8 cellular contexts compared by ENCODE assay signal in genomic region chr1:89519779-89520358, GRCh38. TPM values are rescaled to one million over a fixed set of nuclear protein-coding genes. Genes with fewer than 3 reads are reported as not detected.
DNase-seq lines count a peak whose midpoint lies in the region; ATAC-seq and TF ChIP-seq lines count a peak whose summit lies in the region.

No MANE protein-coding gene starts in this region.

- H3K4me1 Mint-ChIP-seq in activated T-cell treated with anti-CD3 and anti-CD28 coated beads, Interleukin-2, amount 50 U/mL, for 24 hours (ENCODE audit: low read depth), result peaks cover 49% of the 10 kb centered on the region
- peaks cover 5% of the 10 kb centered on the region for H3K4me1 Mint-ChIP-seq in glutamatergic neuron (ENCODE audit: low read depth, unreplicated experiment)

- 94 to 100% (median 98%) methylated on average over 1 of the region's 1 CpG for WGBS in stomach, 5 donors

- H3K36me3 ChIP-seq in HEK293 (ENCODE audit: control insufficient read depth in 2 of 2, insufficient read depth in 1 of 2, low read length in 2 of 2) (no peaks in the 10 kb centered on the region), stomach (no peaks in the 10 kb centered on the region)

- peak overlapping the region; percentile 44 for H3K27ac Mint-ChIP-seq in activated T-cell treated with anti-CD3 and anti-CD28 coated beads, Interleukin-2, amount 50 U/mL, for 24 hours
- no peak overlapping the region for H3K27ac Mint-ChIP-seq in glutamatergic neuron (ENCODE audit: unreplicated experiment)

- peak; percentile 21 for DNase-seq in activated T-cell treated with anti-CD3 and anti-CD28 coated beads for 1 hour (ENCODE audit: low read depth)
- no peak for DNase-seq in activated T-cell treated with anti-CD3 and anti-CD28 coated beads, Interleukin-2, amount 50 U/mL, for 48 hours
- peak; percentile 22 for DNase-seq in NCI-H146 treated with DMSO at 0.1 percent for 48 hours (lab: John Stamatoyannopoulos, UW; ENCODE audit: unreplicated experiment)
- DNase-seq in activated T-cell treated with anti-CD3 and anti-CD28 coated beads, Interleukin-2, amount 50 U/mL, for 24 hours, result no peak
- peak; percentile 26 for DNase-seq in glutamatergic neuron
- no peak for DNase-seq in stomach

- CTCF ChIA-PET in HEK293 (lab: Yijun Ruan, JAX), result interaction anchor here (0.6 to 1.8 kb wide), 8 partner anchors 12 to 248 kb away, joined by 3 to 5 read pairs (median 3); no protein-coding TSS in a partner anchor

- H3K4me3 ChIP-seq in HEK293 (ENCODE audit: low read depth, low read length), result no peak overlapping the region
- H3K4me3 ChIP-seq in stomach, result no peak overlapping the region

- ATAC-seq in GM19467 (IDR thresholded peaks at IDR 0.05; ENCODE audit: unreplicated experiment), result no peak

- POLR2A ChIA-PET in HEK293 (lab: Yijun Ruan, JAX), result no interaction called here

- H3K27ac ChIP-seq in HEK293 (ENCODE audit: extremely low read depth, low read depth, low read length), result no peak overlapping the region
- no peak overlapping the region for H3K27ac ChIP-seq in stomach

- TF ChIP-seq POLR2A in stomach (IDR thresholded peaks at IDR 0.05), result no peak

- peaks cover 5% of the 10 kb centered on the region for H3K9me3 Mint-ChIP-seq in activated T-cell treated with anti-CD3 and anti-CD28 coated beads, Interleukin-2, amount 50 U/mL, for 24 hours
- H3K9me3 Mint-ChIP-seq in glutamatergic neuron (ENCODE audit: unreplicated experiment), result peaks cover 6% of the 10 kb centered on the region

- H3K36me3 Mint-ChIP-seq in activated T-cell treated with anti-CD3 and anti-CD28 coated beads, Interleukin-2, amount 50 U/mL, for 24 hours (ENCODE audit: low read depth), result peaks cover 12% of the 10 kb centered on the region
- H3K36me3 Mint-ChIP-seq in glutamatergic neuron (ENCODE audit: unreplicated experiment), result no peaks in the 10 kb centered on the region

- intact Hi-C loops in stomach (cut with DNase I; ENCODE audit: low total_unique reads), result loop anchor here (10.0 kb wide), 1 partner anchor 85 kb away; no protein-coding TSS in a partner anchor

- no peak for TF ChIP-seq CTCF in HEK293 (tag by site-specific recombination; IDR thresholded peaks at IDR 0.05)
- peak; percentile 72 for TF ChIP-seq CTCF in glutamatergic neuron (IDR thresholded peaks at IDR 0.05; ENCODE audit: partially characterized antibody, unreplicated experiment)
- TF ChIP-seq CTCF in stomach (IDR thresholded peaks at IDR 0.05), result peak in 4 of 7 experiments; percentile 41 to 67 (median 54)

- H3K27me3 ChIP-seq in stomach, result no peaks in the 10 kb centered on the region

- H3K9me3 ChIP-seq in HEK293 (ENCODE audit: control insufficient read depth, insufficient read depth, low read depth, low read length), result no peaks in the 10 kb centered on the region
- H3K9me3 ChIP-seq in stomach, result no peaks in the 10 kb centered on the region

- H3K4me1 ChIP-seq in HEK293 (ENCODE audit: control insufficient read depth, insufficient read depth, low read length) (no peaks in the 10 kb centered on the region), stomach (peaks cover 0 to 14% (median 7%) of the 10 kb centered on the region in 4 donors)

- no peak overlapping the region for H3K4me3 Mint-ChIP-seq in activated T-cell treated with anti-CD3 and anti-CD28 coated beads, Interleukin-2, amount 50 U/mL, for 24 hours
- no peak overlapping the region for H3K4me3 Mint-ChIP-seq in glutamatergic neuron (ENCODE audit: unreplicated experiment)

- no peak for TF ChIP-seq EP300 in stomach (IDR thresholded peaks at IDR 0.05)

- no peaks in the 10 kb centered on the region for H3K27me3 Mint-ChIP-seq in activated T-cell treated with anti-CD3 and anti-CD28 coated beads, Interleukin-2, amount 50 U/mL, for 24 hours
- H3K27me3 Mint-ChIP-seq in glutamatergic neuron (ENCODE audit: unreplicated experiment), result peaks cover 3% of the 10 kb centered on the region

TF ChIP-seq in HEK293, 187 proteins besides CTCF, POLR2A, EP300 and RAD21:
- TF ChIP-seq ZNF391 (tag by site-specific recombination; IDR thresholded peaks at IDR 0.05; ENCODE audit: borderline replicate concordance, low read depth) (no peak), ZNF654 (tag by site-specific recombination; IDR thresholded peaks at IDR 0.05; ENCODE audit: low read depth) (peak; percentile 53)

RNA-seq across cellular contexts. Expression of gene LRRC8B, which starts 4.8 kb away (rescaled TPM):
- 17.7 TPM for total RNA-seq in glutamatergic neuron (ENCODE audit: unreplicated experiment)
- 10 to 100 TPM in 4 of 5 donors, 1 to 10 TPM in 1; 1.2 to 27.4 (median 15.2) TPM for total RNA-seq in stomach
- 1 to 10 TPM; 1.4 to 1.8 (median 1.6) TPM for polyA plus RNA-seq in stomach

Comparison
In these comparisons a context has a peak if more than half of its experiments do, and no peak if none do; other contexts are left out.
1. DNase-seq: peak in activated T-cell treated with anti-CD3 and anti-CD28 coated beads for 1 hour (single experiment), NCI-H146 treated with DMSO at 0.1 percent for 48 hours (single experiment) and glutamatergic neuron (single experiment); none in activated T-cell treated with anti-CD3 and anti-CD28 coated beads, Interleukin-2, amount 50 U/mL, for 48 hours (0 of 2), activated T-cell treated with anti-CD3 and anti-CD28 coated beads, Interleukin-2, amount 50 U/mL, for 24 hours (single experiment) and stomach (single experiment).